9 cellular contexts compared by ENCODE assay signal in genomic region chr7:143214789-143215679, GRCh38. TPM values are rescaled to one million over a fixed set of nuclear protein-coding genes. Genes with fewer than 3 reads are reported as not detected.
DNase-seq lines count a peak whose midpoint lies in the region; ATAC-seq, FAIRE-seq and TF ChIP-seq lines count a peak whose summit lies in the region.
"Had no signal": no experiment of that assay in that cellular context is flagged by ENCODE, and none has a peak within 500 bp of the region (broad histone marks: within the 10 kb centered on the region; RNA-seq: fewer than 3 reads in every experiment).

No MANE protein-coding gene starts in this region.

- H3K79me1 ChIP-seq in mesendoderm (ENCODE audit: low read length): no peaks in the 10 kb centered on the region

- no peaks in the 10 kb centered on the region for H3K79me2 ChIP-seq in mesendoderm (ENCODE audit: control insufficient read depth, insufficient read depth, low read length)

- no peak overlapping the region for H3K4me3 ChIP-seq in mesendoderm (ENCODE audit: low read length)

- H3K4ac ChIP-seq in mesendoderm (ENCODE audit: low read depth, low read length): no peak overlapping the region

- no peak overlapping the region for H3K23ac ChIP-seq in mesendoderm (ENCODE audit: low read length)

- no peaks in the 10 kb centered on the region for H3K27me3 ChIP-seq in mesendoderm (ENCODE audit: insufficient read depth, low read length, poor library complexity)

- no peak overlapping the region for H3K56ac ChIP-seq in mesendoderm (ENCODE audit: low read length)

- H2AK5ac ChIP-seq in mesendoderm (ENCODE audit: low read length): no peak overlapping the region

- H4K8ac ChIP-seq in mesendoderm (ENCODE audit: low read depth, low read length): no peak overlapping the region

- no peak overlapping the region for H4K5ac ChIP-seq in mesendoderm (ENCODE audit: low read length)

- no peak overlapping the region for H2BK5ac ChIP-seq in mesendoderm (ENCODE audit: low read length)

- H3K27ac ChIP-seq in mesendoderm (ENCODE audit: low read depth, low read length): no peak overlapping the region

- DNase-seq in D721Med (ENCODE audit: insufficient read length, low spot score) (peak; percentile 60), GM20000 (ENCODE audit: low spot score) (peak; percentile 76), NCI-H69 (lab: John Stamatoyannopoulos, UW) (peak; percentile 84), mesendoderm (peak; percentile 88)
- peak; percentile 91 for DNase-seq in activated CD4-positive, alpha-beta T cell treated with anti-CD3 and anti-CD28 coated beads, Interleukin-2, amount 10 ng/mL, durations not matched to agents 24 days and 14 days
- DNase-seq in effector CD8-positive, alpha-beta T cell (lab: John Stamatoyannopoulos, UW): peak; percentile 37
- peak; percentile 18 for DNase-seq in stimulated activated CD8-positive, alpha-beta memory T cell treated with anti-CD3 and anti-CD28 coated beads, Interleukin-7, amount 100 ng/mL, for 24 hours (ENCODE audit: low read depth)

- H3K36me3 Mint-ChIP-seq in activated CD4-positive, alpha-beta T cell treated with anti-CD3 and anti-CD28 coated beads, Interleukin-2, amount 10 ng/mL, durations not matched to agents 24 days and 14 days (ENCODE audit: low read depth): no peaks in the 10 kb centered on the region

- H3K36me3 ChIP-seq in mesendoderm (ENCODE audit: control insufficient read depth, insufficient read depth, low read length): no peaks in the 10 kb centered on the region

- H3K27me3 Mint-ChIP-seq in activated CD4-positive, alpha-beta T cell treated with anti-CD3 and anti-CD28 coated beads, Interleukin-2, amount 10 ng/mL, durations not matched to agents 24 days and 14 days: peaks cover 24% of the 10 kb centered on the region
- H3K27me3 Mint-ChIP-seq: dendritic cell treated with granulocyte-macrophage colony-stimulating factor and Interleukin-4, amounts not matched to agents 40 ng/mL and 50 ng/mL, for 4 days had no signal

- no peak overlapping the region for H3K18ac ChIP-seq in mesendoderm (ENCODE audit: low read length)

- FAIRE-seq in D721Med (lab: Jason Lieb, UNC): peak; percentile 77

- no peak overlapping the region for H3K27ac Mint-ChIP-seq in activated CD4-positive, alpha-beta T cell treated with anti-CD3 and anti-CD28 coated beads, Interleukin-2, amount 10 ng/mL, durations not matched to agents 24 days and 14 days

- no peaks in the 10 kb centered on the region for H3K9me3 Mint-ChIP-seq in activated CD4-positive, alpha-beta T cell treated with anti-CD3 and anti-CD28 coated beads, Interleukin-2, amount 10 ng/mL, durations not matched to agents 24 days and 14 days

- no CpG with 5 or more reads among the region's 8 CpGs for WGBS in mesendoderm (ENCODE audit: extremely low coverage, insufficient coverage, low lambda C conversion rate)

- H2BK15ac ChIP-seq in mesendoderm (replicated peaks; ENCODE audit: low read depth): no peak overlapping the region

- TF ChIP-seq CTCF in D721Med (IDR thresholded peaks at IDR 0.05; ENCODE audit: insufficient read depth, missing control alignments) (peak; percentile 100), GM20000 (IDR thresholded peaks at IDR 0.05; ENCODE audit: extremely low read depth, missing control alignments) (peak; percentile 99)

- H3K4me2 ChIP-seq in mesendoderm (ENCODE audit: low read length): no peak overlapping the region

- peak; percentile 86 for ATAC-seq in HG03571 (IDR thresholded peaks at IDR 0.05; ENCODE audit: unreplicated experiment)

- no peak overlapping the region for H3K9ac ChIP-seq in mesendoderm (ENCODE audit: low read length)

- H3K4me3 Mint-ChIP-seq in activated CD4-positive, alpha-beta T cell treated with anti-CD3 and anti-CD28 coated beads, Interleukin-2, amount 10 ng/mL, durations not matched to agents 24 days and 14 days: no peak overlapping the region
- H3K4me3 Mint-ChIP-seq: dendritic cell treated with granulocyte-macrophage colony-stimulating factor and Interleukin-4, amounts not matched to agents 40 ng/mL and 50 ng/mL, for 4 days had no signal

- H3K4me1 ChIP-seq in mesendoderm (ENCODE audit: control insufficient read depth, low read depth, low read length): no peaks in the 10 kb centered on the region

- no peak overlapping the region for H2BK120ac ChIP-seq in mesendoderm (ENCODE audit: low read depth, low read length)

- intact Hi-C loops in activated CD4-positive, alpha-beta T cell treated with anti-CD3 and anti-CD28 coated beads, Interleukin-2, amount 10 ng/mL, durations not matched to agents 24 days and 14 days (cut with micrococcal nuclease): loop anchor here (1.0 to 10.0 kb wide), 6 partner anchors 207 to 1240 kb away; partner anchors contain the start of genes EPHB6 and TAS2R38

- H3K4me1 Mint-ChIP-seq in activated CD4-positive, alpha-beta T cell treated with anti-CD3 and anti-CD28 coated beads, Interleukin-2, amount 10 ng/mL, durations not matched to agents 24 days and 14 days: no peaks in the 10 kb centered on the region

RNA-seq across cellular contexts. Expression of gene TAS2R40, which starts 6.8 kb away (rescaled TPM):
- total RNA-seq in activated CD4-positive, alpha-beta T cell treated with anti-CD3 and anti-CD28 coated beads, Interleukin-2, amount 10 ng/mL, durations not matched to agents 24 days and 14 days: not detected in 2 replicates
- not detected for polyA plus RNA-seq in mesendoderm (2013, experiment 1 of 2)
- not detected for polyA plus RNA-seq in mesendoderm (2013, experiment 2 of 2)

RNA-seq across cellular contexts. Expression of gene TAS2R39, which starts 31.8 kb away (rescaled TPM):
- not detected in 2 replicates for total RNA-seq in activated CD4-positive, alpha-beta T cell treated with anti-CD3 and anti-CD28 coated beads, Interleukin-2, amount 10 ng/mL, durations not matched to agents 24 days and 14 days
- not detected for polyA plus RNA-seq in mesendoderm (2013, experiment 1 of 2)
- not detected for polyA plus RNA-seq in mesendoderm (2013, experiment 2 of 2)

RNA-seq across cellular contexts. Expression of gene GSTK1, which starts 48.2 kb away (rescaled TPM):
- total RNA-seq in activated CD4-positive, alpha-beta T cell treated with anti-CD3 and anti-CD28 coated beads, Interleukin-2, amount 10 ng/mL, durations not matched to agents 24 days and 14 days: 138 and 142 TPM in 2 replicates
- 20.7 TPM for polyA plus RNA-seq in mesendoderm (2013, experiment 1 of 2)
- polyA plus RNA-seq in mesendoderm (2013, experiment 2 of 2): 21.6 TPM

Comparison
In these comparisons a context has a peak if more than half of its experiments do, and no peak if none do; other contexts are left out.
1. DNase-seq: peak in every context shown above with its lines; median percentile 91 in activated CD4-positive, alpha-beta T cell treated with anti-CD3 and anti-CD28 coated beads, Interleukin-2, amount 10 ng/mL, durations not matched to agents 24 days and 14 days; 88 in mesendoderm; 84 in NCI-H69; 76 in GM20000; 60 in D721Med; 37 in effector CD8-positive, alpha-beta T cell; 18 in stimulated activated CD8-positive, alpha-beta memory T cell treated with anti-CD3 and anti-CD28 coated beads, Interleukin-7, amount 100 ng/mL, for 24 hours.